8 cellular contexts compared by ENCODE assay signal in genomic region chr2:232707076-232707475, GRCh38.
"Had no signal": no experiment of that assay in that cellular context is flagged by ENCODE, and none has a peak within 500 bp of the region (broad histone marks: within the 10 kb centered on the region; RNA-seq: fewer than 3 reads in every experiment).

No MANE protein-coding gene starts in this region.

- FAIRE-seq: G401.6, GM12878, GM12891, GM12892, GM18507, GM19239 had no signal

- DNase-seq: GDM1, GF-D8 had no signal

- H3K4me3 ChIP-seq: GM12878 had no signal

- ATAC-seq: GM12878 had no signal
